ENCODE assay signal across 22 cellular contexts in genomic region chr20:39462436-39462835, GRCh38.
"Had no signal": no experiment of that assay in that cellular context is flagged by ENCODE, and none has a peak within 500 bp of the region (broad histone marks: within the 10 kb centered on the region; RNA-seq: fewer than 3 reads in every experiment).

No MANE protein-coding gene starts in this region.

- DNase-seq: dermis blood vessel endothelial cell; dorsolateral prefrontal cortex; effector CD4-positive, alpha-beta T cell; effector memory CD4-positive, alpha-beta T cell; erythroblast; esophagus squamous epithelium; foreskin fibroblast; gastrocnemius medialis; glutamatergic neuron; head of caudate nucleus; heart right ventricle; hippocampal formation; left cardiac atrium; left lung; lower lobe of right lung; mesenchymal stem cell; mucosa of descending colon; naive B cell had no signal

- H3K27me3 ChIP-seq: esophagus squamous epithelium, gastrocnemius medialis, heart right ventricle, left lung had no signal

- H3K4me1 Mint-ChIP-seq: mesothelial cell of epicardium, naive B cell had no signal

- H3K9me3 ChIP-seq: esophagus squamous epithelium, gastrocnemius medialis, left lung, lower lobe of right lung, mucosa of descending colon had no signal

- H3K36me3 ChIP-seq: esophagus squamous epithelium, gastrocnemius medialis, heart right ventricle, left lung, lower lobe of right lung had no signal

- H3K4me3 ChIP-seq: coronary artery, dorsolateral prefrontal cortex, esophagus squamous epithelium, gastrocnemius medialis, heart right ventricle, left lung, lower lobe of right lung, mucosa of descending colon had no signal

- H3K4me3 Mint-ChIP-seq: mesothelial cell of epicardium, naive B cell had no signal

- H3K27ac ChIP-seq: coronary artery, dorsolateral prefrontal cortex, epithelial cell of prostate, esophagus squamous epithelium, gastrocnemius medialis, heart right ventricle, left lung, lower lobe of right lung had no signal

- ATAC-seq: esophagus mucosa, gastrocnemius medialis, heart right ventricle, left lung, lower lobe of right lung, mucosa of descending colon had no signal

- H3K4me1 ChIP-seq: esophagus squamous epithelium, gastrocnemius medialis, heart right ventricle, left lung, lower lobe of right lung had no signal

- H3K36me3 Mint-ChIP-seq: mesothelial cell of epicardium, naive B cell had no signal

- H3K27ac Mint-ChIP-seq: mesothelial cell of epicardium, naive B cell had no signal
